Comparison of ENCODE assay signal across 27 cellular contexts in the genomic region with DNA sequence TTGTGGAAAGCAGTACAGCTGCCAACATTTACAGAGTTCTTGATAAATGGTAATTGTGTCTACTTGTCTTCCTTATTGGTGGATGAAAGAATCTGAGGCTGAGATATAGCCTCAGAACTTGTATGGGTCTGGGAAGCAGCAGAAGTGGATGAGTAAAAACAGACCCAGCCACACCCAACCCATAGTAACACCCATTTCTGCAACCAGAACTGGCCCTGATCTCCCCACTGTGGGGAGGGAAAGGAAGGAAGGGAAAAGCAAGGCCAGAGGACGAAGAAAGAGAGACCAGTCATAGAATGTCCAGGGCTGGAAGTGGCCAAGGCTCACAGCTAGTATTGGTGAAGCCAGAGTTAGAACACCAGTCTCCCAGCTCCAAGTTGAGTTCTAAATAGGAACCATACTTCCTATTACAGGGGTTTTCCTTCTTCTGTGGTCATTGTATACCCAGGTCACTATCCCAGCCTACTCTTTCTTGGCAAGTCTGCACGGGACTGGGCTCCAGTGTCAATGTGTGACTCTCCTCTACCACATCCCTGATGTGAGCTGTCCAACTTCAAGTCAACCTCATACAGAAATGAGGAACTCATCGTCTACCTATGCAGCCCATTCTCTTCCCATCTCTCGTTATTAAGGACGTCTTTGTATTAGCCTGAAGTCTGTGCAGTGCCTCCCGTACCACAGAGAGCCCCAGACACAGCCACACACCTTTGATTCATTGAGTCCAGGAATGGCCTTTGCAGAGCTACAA. TPM values are rescaled to one million over a fixed set of nuclear protein-coding genes. Genes with fewer than 3 reads are reported as not detected.
DNase-seq lines count a peak whose midpoint lies in the region; ATAC-seq and FAIRE-seq lines count a peak whose summit lies in the region.
"Had no signal": no experiment of that assay in that cellular context is flagged by ENCODE, and none has a peak within 500 bp of the region (broad histone marks: within the 10 kb centered on the region; RNA-seq: fewer than 3 reads in every experiment).

No MANE protein-coding gene starts in this region.

- H3K27ac ChIP-seq in effector memory CD4-positive, alpha-beta T cell (ENCODE audit: insufficient read depth, low read length, poor library complexity, severe bottlenecking), result peak overlapping the region; percentile 65
- H3K27ac ChIP-seq: esophagus muscularis mucosa, left ventricle myocardium inferior had no signal

- H3K27ac Mint-ChIP-seq in activated naive CD4-positive, alpha-beta T cell treated with anti-CD3 and anti-CD28 coated beads, Interleukin-2, amount 50 U/mL, for 24 hours, result peak overlapping the region; percentile 96
- peak overlapping the region; percentile 88 for H3K27ac Mint-ChIP-seq in T-helper 17 cell
- H3K27ac Mint-ChIP-seq: activated B cell treated with CpG ODN at 0.5 μM for 24 hours had no signal

- peak overlapping the region; percentile 84 for H3K4me3 Mint-ChIP-seq in activated naive CD4-positive, alpha-beta T cell treated with anti-CD3 and anti-CD28 coated beads, Interleukin-2, amount 50 U/mL, for 24 hours
- H3K4me3 Mint-ChIP-seq in T-helper 17 cell, result peak overlapping the region; percentile 86

- ATAC-seq in T-helper 17 cell, result peak; percentile 11
- ATAC-seq: HCT116; K562; right cardiac atrium; stimulated activated naive B cell treated with anti-CD40 and anti-IgM and Interleukin-4, amounts not matched to agents 10 μg/mL and 1 μg/mL and 100 μg/mL, for 72 hours had no signal

- FAIRE-seq in RCC 7860 (lab: Jason Lieb, UNC), result no peak
- FAIRE-seq: K562 had no signal

- peaks cover 78% of the 10 kb centered on the region for H3K36me3 ChIP-seq in effector memory CD4-positive, alpha-beta T cell (ENCODE audit: control insufficient read depth, insufficient read depth, low read length)
- H3K36me3 ChIP-seq: esophagus muscularis mucosa, left ventricle myocardium inferior had no signal

- peaks cover 96% of the 10 kb centered on the region for H3K4me1 Mint-ChIP-seq in activated naive CD4-positive, alpha-beta T cell treated with anti-CD3 and anti-CD28 coated beads, Interleukin-2, amount 50 U/mL, for 24 hours
- H3K4me1 Mint-ChIP-seq in T-helper 17 cell, result peaks cover 72% of the 10 kb centered on the region

- peaks cover 65% of the 10 kb centered on the region for H3K36me3 Mint-ChIP-seq in activated naive CD4-positive, alpha-beta T cell treated with anti-CD3 and anti-CD28 coated beads, Interleukin-2, amount 50 U/mL, for 24 hours
- H3K36me3 Mint-ChIP-seq in T-helper 17 cell (ENCODE audit: low read depth), result peaks cover 27% of the 10 kb centered on the region
- H3K36me3 Mint-ChIP-seq: stimulated activated naive B cell treated with anti-CD40 and anti-IgM and Interleukin-4, amounts not matched to agents 10 μg/mL and 1 μg/mL and 100 μg/mL, for 72 hours had no signal

- DNase-seq in activated naive CD4-positive, alpha-beta T cell treated with anti-CD3 and anti-CD28 coated beads, Interleukin-2, amount 50 U/mL, for 16 hours, result no peak
- DNase-seq in T-helper 17 cell, result no peak
- DNase-seq in effector memory CD4-positive, alpha-beta T cell, result no peak
- DNase-seq in HK-2 (ENCODE audit: unreplicated experiment), result no peak
- no peak for DNase-seq in RCC 7860 (ENCODE audit: low spot score)
- no peak for DNase-seq in NCI-H2227 (lab: John Stamatoyannopoulos, UW; ENCODE audit: unreplicated experiment)
- no peak for DNase-seq in NCI-H2171 (lab: John Stamatoyannopoulos, UW)
- DNase-seq: activated B cell treated with CpG ODN at 0.5 μM for 24 hours; activated CD8-positive, alpha-beta memory T cell treated with anti-CD3 and anti-CD28 coated beads, Interleukin-2, amount 50 U/mL, for 48 hours; amniotic stem cell; Caco-2; EL; left ventricle myocardium inferior; NCI-H2081; NCI-H510A; right cardiac atrium; SHP77 treated with DMSO at 0.1 percent for 48 hours; stimulated activated naive B cell treated with anti-CD40 and anti-IgM and Interleukin-4, amounts not matched to agents 10 μg/mL and 1 μg/mL and 100 μg/mL, for 72 hours; trophoblast cell had no signal

- peaks cover 85% of the 10 kb centered on the region for H3K4me1 ChIP-seq in effector memory CD4-positive, alpha-beta T cell (ENCODE audit: control insufficient read depth, insufficient read depth, low read length, poor library complexity, severe bottlenecking)
- H3K4me1 ChIP-seq: Caco-2 had no signal

- no peak overlapping the region for H3K4me3 ChIP-seq in effector memory CD4-positive, alpha-beta T cell (ENCODE audit: insufficient read depth, low read depth, low read length, poor library complexity, severe bottlenecking)
- H3K4me3 ChIP-seq: esophagus muscularis mucosa, K562, left ventricle myocardium inferior had no signal

- H3K9me3 ChIP-seq in T-helper 17 cell (ENCODE audit: control insufficient read depth, low read length, poor library complexity, severe bottlenecking), result peaks cover 2% of the 10 kb centered on the region
- H3K9me3 ChIP-seq in effector memory CD4-positive, alpha-beta T cell (ENCODE audit: control insufficient read depth, low read length), result no peaks in the 10 kb centered on the region
- H3K9me3 ChIP-seq: Caco-2, esophagus muscularis mucosa, left ventricle myocardium inferior had no signal

- no peaks in the 10 kb centered on the region for H3K27me3 Mint-ChIP-seq in activated naive CD4-positive, alpha-beta T cell treated with anti-CD3 and anti-CD28 coated beads, Interleukin-2, amount 50 U/mL, for 24 hours
- H3K27me3 Mint-ChIP-seq in T-helper 17 cell, result no peaks in the 10 kb centered on the region
- H3K27me3 Mint-ChIP-seq: activated B cell treated with CpG ODN at 0.5 μM for 24 hours had no signal

- H3K9me3 Mint-ChIP-seq in activated naive CD4-positive, alpha-beta T cell treated with anti-CD3 and anti-CD28 coated beads, Interleukin-2, amount 50 U/mL, for 24 hours, result no peaks in the 10 kb centered on the region
- H3K9me3 Mint-ChIP-seq: activated B cell treated with CpG ODN at 0.5 μM for 24 hours had no signal

- H3K27me3 ChIP-seq in effector memory CD4-positive, alpha-beta T cell (replicated peaks; ENCODE audit: control insufficient read depth, insufficient read depth, low read length, poor library complexity, severe bottlenecking), result no peaks in the 10 kb centered on the region
- H3K27me3 ChIP-seq: esophagus muscularis mucosa had no signal

RNA-seq across cellular contexts. Expression of gene ITK, which starts 35.9 kb away (rescaled TPM):
- 100 to 1,000 TPM; 235 to 319 TPM for total RNA-seq in T-helper 17 cell
- total RNA-seq: Caco-2 had no signal

RNA-seq across cellular contexts. Expression of gene CYFIP2, which starts 49.4 kb away (rescaled TPM):
- total RNA-seq in T-helper 17 cell, result 100 to 1,000 TPM; 363 to 389 TPM

RNA-seq across cellular contexts. Expression of gene GARIN3, which starts 50.5 kb away (rescaled TPM):
- not detected for total RNA-seq in T-helper 17 cell
- total RNA-seq: activated B cell treated with CpG ODN at 0.5 μM for 24 hours; Caco-2; cardiac septum; esophagus muscularis mucosa; K562; left ventricle myocardium inferior; mononuclear cell; omental fat pad; right cardiac atrium; T-helper 2 cell treated with Interferon-gamma antibody and Interleukin-4, amounts not matched to agents 100 ng/mL and 5 ng/mL, for 36 hours had no signal
